In genomic region chr21:45347048-45347711, GRCh38 we compare ENCODE assay signal across 24 cellular contexts. TPM values are rescaled to one million over a fixed set of nuclear protein-coding genes. Genes with fewer than 3 reads are reported as not detected.
DNase-seq lines count a peak whose midpoint lies in the region; ATAC-seq, FAIRE-seq and TF ChIP-seq lines count a peak whose summit lies in the region.
"Had no signal": no experiment of that assay in that cellular context is flagged by ENCODE, and none has a peak within 500 bp of the region (broad histone marks: within the 10 kb centered on the region; RNA-seq: fewer than 3 reads in every experiment).

No MANE protein-coding gene starts in this region.

- no peaks in the 10 kb centered on the region for H3K79me2 ChIP-seq in neural progenitor cell (ENCODE audit: low read depth)

- H3K27ac ChIP-seq in A549 (peak overlapping the region; percentile 35 to 75; a peak in 4 of 6 replicates), neural progenitor cell (no peak overlapping the region)
- H3K27ac ChIP-seq: brain microvascular endothelial cell, SJCRH30, suprapubic skin had no signal

- DNase-seq in A549 (ENCODE audit: low read depth in 1 of 2, low spot score in 1 of 2) (no peak), H7 (peak; percentile 87), astrocyte of the cerebellum (ENCODE audit: low read depth) (no peak), neural progenitor cell (ENCODE audit: low spot score) (no peak), kidney tubule cell (ENCODE audit: low spot score) (no peak), NCI-H345 (lab: John Stamatoyannopoulos, UW) (no peak)
- DNase-seq: activated CD8-positive, alpha-beta memory T cell treated with anti-CD3 and anti-CD28 coated beads, Interleukin-2, amount 50 U/mL, for 4 hours; brain microvascular endothelial cell; CD4-positive, alpha-beta T cell; effector memory CD4-positive, alpha-beta T cell; Karpas-422; left colon; MV-4-11; NCI-H1694 treated with DMSO at 0.1 percent for 48 hours; NCI-H774; SJCRH30 had no signal

- H3K9ac ChIP-seq in neural progenitor cell = no peak overlapping the region

- in situ Hi-C loops in astrocyte of the cerebellum (cut with HindIII; ENCODE audit: low sequenced_read_pairs) = loop anchor here (25.0 kb wide), 1 partner anchor 115 kb away; no protein-coding TSS in a partner anchor

- peaks cover 22% of the 10 kb centered on the region for H3K27me3 Mint-ChIP-seq in neural progenitor cell (ENCODE audit: insufficient read depth, low read depth)

- CTCF ChIA-PET in A549 (lab: Yijun Ruan, JAX) = interaction anchor here (0.8 to 2.1 kb wide), 2 partner anchors 11 to 38 kb away, joined by 3 to 6 read pairs; no protein-coding TSS in a partner anchor

- H3K9me3 Mint-ChIP-seq in neural progenitor cell = peaks cover 14% of the 10 kb centered on the region
- H3K9me3 Mint-ChIP-seq: activated T-helper 2 cell treated with anti-CD3 and anti-CD28 coated beads, Interferon-gamma antibody, Interleukin-2, Interleukin-4, amounts not matched to agents 10 μg/mL and 5 μg/mL and 100 μg/mL, durations not matched to agents 14 hours and 24 hours and 36 hours; CD4-positive, alpha-beta T cell; naive thymus-derived CD8-positive, alpha-beta T cell had no signal

- POLR2A ChIA-PET in A549 (lab: Yijun Ruan, JAX) = no interaction called here

- H3K9me3 ChIP-seq in A549 = no peaks in the 10 kb centered on the region
- no peaks in the 10 kb centered on the region for H3K9me3 ChIP-seq in neural progenitor cell (ENCODE audit: low read depth)
- H3K9me3 ChIP-seq: ovary, SJCRH30, suprapubic skin had no signal

- H2AFZ ChIP-seq in neural progenitor cell (replicated peaks) = peak overlapping the region; percentile 8

- H3K4me3 Mint-ChIP-seq in neural progenitor cell = no peak overlapping the region
- H3K4me3 Mint-ChIP-seq: CD4-positive, alpha-beta T cell; naive thymus-derived CD8-positive, alpha-beta T cell had no signal

- ATAC-seq in A549 (no peak; a peak in 1 of 6 replicates), HG03520 (IDR thresholded peaks at IDR 0.05; ENCODE audit: unreplicated experiment) (no peak), GM21515 (IDR thresholded peaks at IDR 0.05; ENCODE audit: unreplicated experiment) (no peak)
- ATAC-seq: left colon; naive thymus-derived CD8-positive, alpha-beta T cell had no signal

- no peak for TF ChIP-seq EP300 in A549 (IDR thresholded peaks at IDR 0.05)

- no peak for TF ChIP-seq POLR2A in A549 (IDR thresholded peaks at IDR 0.05; ENCODE audit: low read length)

- TF ChIP-seq CTCF in A549 (IDR thresholded peaks at IDR 0.05) (no peak), astrocyte of the cerebellum (IDR thresholded peaks at IDR 0.05; ENCODE audit: low read depth, low read length, missing control alignments) (peak; percentile 9), neural progenitor cell (IDR thresholded peaks at IDR 0.05) (no peak)

- no peak overlapping the region for H3K4me2 ChIP-seq in A549
- no peak overlapping the region for H3K4me2 ChIP-seq in neural progenitor cell

- H3K27ac Mint-ChIP-seq in neural progenitor cell = no peak overlapping the region
- H3K27ac Mint-ChIP-seq: activated T-helper 2 cell treated with anti-CD3 and anti-CD28 coated beads, Interferon-gamma antibody, Interleukin-2, Interleukin-4, amounts not matched to agents 10 μg/mL and 5 μg/mL and 100 μg/mL, durations not matched to agents 14 hours and 24 hours and 36 hours; CD4-positive, alpha-beta T cell; naive thymus-derived CD8-positive, alpha-beta T cell had no signal

- H3K4me1 ChIP-seq in A549 (peaks cover 7% of the 10 kb centered on the region; the same call in 1 of the 3 replicates), neural progenitor cell (peaks cover under 1% of the 10 kb centered on the region)
- H3K4me1 ChIP-seq: SJCRH30 had no signal

- H3K36me3 Mint-ChIP-seq in neural progenitor cell = peaks cover 2% of the 10 kb centered on the region
- H3K36me3 Mint-ChIP-seq: naive thymus-derived CD8-positive, alpha-beta T cell had no signal

- WGBS in A549 (ENCODE audit: missing lambda C conversion rate) = 81% methylated on average over 31 of the region's 31 CpGs

- TF ChIP-seq RAD21 in A549 (conservative IDR thresholded peaks at IDR 0.05 in 1 of 2, IDR thresholded peaks at IDR 0.05 in 1 of 2) = no peak

- no peaks in the 10 kb centered on the region for H4K20me1 ChIP-seq in neural progenitor cell (ENCODE audit: low read depth)

- peaks cover 16% of the 10 kb centered on the region for H3F3A ChIP-seq in neural progenitor cell (ENCODE audit: low read depth)

- H3K36me3 ChIP-seq in H7 (replicated peaks; ENCODE audit: control insufficient read depth, insufficient read depth, low read length) (no peaks in the 10 kb centered on the region), neural progenitor cell (no peaks in the 10 kb centered on the region)
- H3K36me3 ChIP-seq: brain microvascular endothelial cell, ovary, SJCRH30, suprapubic skin had no signal

- H3K27me3 ChIP-seq in H7 (ENCODE audit: control insufficient read depth, insufficient read depth, low read length) (no peaks in the 10 kb centered on the region), neural progenitor cell (peaks cover 12% of the 10 kb centered on the region)
- H3K27me3 ChIP-seq: brain microvascular endothelial cell, ovary, SJCRH30 had no signal

- peaks cover 19% of the 10 kb centered on the region for H3K4me1 Mint-ChIP-seq in neural progenitor cell
- H3K4me1 Mint-ChIP-seq: naive thymus-derived CD8-positive, alpha-beta T cell had no signal

- H3K4me3 ChIP-seq in A549 (no peak overlapping the region), H7 (ENCODE audit: insufficient read depth, low read depth, low read length) (no peak overlapping the region), astrocyte of the cerebellum (ENCODE audit: low read depth, low read length) (no peak overlapping the region), neural progenitor cell (no peak overlapping the region)
- H3K4me3 ChIP-seq: ovary, SJCRH30, suprapubic skin had no signal

- no peak for FAIRE-seq in A549 (lab: Jason Lieb, UNC)
- FAIRE-seq: colon, GM18507 had no signal

TF ChIP-seq in A549, 52 proteins besides CTCF, POLR2A, EP300 and RAD21:
- TF ChIP-seq MAFK (IDR thresholded peaks at IDR 0.05; ENCODE audit: partially characterized antibody) = peak; percentile 63
- no peak for TF ChIP-seq ESRRA (IDR thresholded peaks at IDR 0.05; ENCODE audit: borderline replicate concordance, low read length)

RNA-seq across cellular contexts. Expression of gene COL18A1, which starts 57.8 kb away (rescaled TPM):
- 17.3 and 19.0 TPM in 2 replicates for polyA plus RNA-seq in A549 (2011; rRNA removed)
- polyA plus RNA-seq in A549 (2012; cell fraction: cytosol; rRNA removed) = 47.3 and 74.4 TPM in 2 replicates
- polyA plus RNA-seq in A549 (2012; cell fraction: nucleus; rRNA removed) = 362 and 470 TPM in 2 replicates
- 76.7 to 89.7 TPM (median 88.4 TPM) in 3 replicates for polyA plus RNA-seq in A549 (2017; fragmentation: RNase III; extraction: RNeasy Plus Mini Kit Qiagen cat#74134 plus additional on column Dnase treatment)
- polyA minus RNA-seq in A549 (2011; rRNA and poly(A)+ RNA removed) = 8.7 and 14.0 TPM in 2 replicates
- 327 and 328 TPM in 2 replicates for total RNA-seq in H7 (2014; rRNA removed; shearing (Covaris generic))
- 52.6 and 291 TPM in 2 replicates for total RNA-seq in neural progenitor cell (ENCODE audit: low replicate concordance)

RNA-seq across cellular contexts. Expression of gene POFUT2, which starts 59.5 kb away (rescaled TPM):
- polyA plus RNA-seq in A549 (2011; rRNA removed) (10.5 and 10.7 TPM in 2 replicates), A549 (2017; fragmentation: RNase III; extraction: RNeasy Plus Mini Kit Qiagen cat#74134 plus additional on column Dnase treatment) (14.7 to 16.6 TPM (median 16.1 TPM) in 3 replicates)
- 10.3 and 12.3 TPM in 2 replicates for polyA plus RNA-seq in A549 (2012; cell fraction: cytosol; rRNA removed)
- 53.6 and 61.8 TPM in 2 replicates for polyA plus RNA-seq in A549 (2012; cell fraction: nucleus; rRNA removed)
- 6.4 and 11.6 TPM in 2 replicates for polyA minus RNA-seq in A549 (2011; rRNA and poly(A)+ RNA removed)
- total RNA-seq in H7 (2014; rRNA removed; shearing (Covaris generic)) = 25.4 and 26.9 TPM in 2 replicates
- total RNA-seq in neural progenitor cell (ENCODE audit: low replicate concordance) = 28.5 and 42.7 TPM in 2 replicates
